Comparison of ENCODE assay signal across 8 cellular contexts in the genomic region with DNA sequence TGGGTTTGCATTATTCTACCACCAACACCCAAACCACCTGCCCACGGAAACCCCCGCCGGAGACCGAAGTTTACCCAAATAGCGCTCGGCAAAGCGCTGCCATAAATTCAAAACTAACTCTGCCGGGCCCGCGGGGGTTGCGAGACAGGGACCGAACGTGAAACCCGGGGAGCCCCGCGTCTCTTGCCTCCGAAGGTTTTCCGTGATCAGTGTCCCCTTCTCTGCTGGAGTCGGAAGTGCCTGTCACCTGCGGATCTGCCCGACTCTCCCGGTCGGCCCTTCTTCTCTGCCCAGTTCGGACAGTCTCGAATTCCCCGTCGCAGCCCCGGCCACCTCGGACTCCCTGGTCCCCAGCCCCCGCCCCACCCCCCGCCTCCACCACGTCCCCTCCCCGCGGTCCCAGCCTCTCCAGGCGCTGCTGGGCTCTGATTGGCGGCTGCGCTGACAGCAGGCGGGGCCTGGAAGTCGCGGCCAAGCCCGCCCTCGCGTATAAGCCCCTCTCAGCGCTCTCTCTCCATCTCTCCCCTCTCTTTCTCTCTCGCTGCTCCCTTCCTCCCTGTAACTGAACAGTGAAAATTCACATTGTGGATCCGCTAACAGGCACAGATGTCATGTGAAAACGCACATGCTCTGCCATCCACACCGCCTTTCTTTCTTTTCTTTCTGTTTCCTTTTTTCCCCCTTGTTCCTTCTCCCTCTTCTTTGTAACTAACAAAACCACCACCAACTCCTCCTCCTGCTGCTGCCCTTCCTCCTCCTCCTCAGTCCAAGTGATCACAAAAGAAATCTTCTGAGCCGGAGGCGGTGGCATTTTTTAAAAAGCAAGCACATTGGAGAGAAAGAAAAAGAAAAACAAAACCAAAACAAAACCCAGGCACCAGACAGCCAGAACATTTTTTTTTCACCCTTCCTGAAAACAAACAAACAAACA. TPM values are rescaled to one million over a fixed set of nuclear protein-coding genes. Genes with fewer than 3 reads are reported as not detected.
DNase-seq lines count a peak whose midpoint lies in the region; ATAC-seq and TF ChIP-seq lines count a peak whose summit lies in the region.

RORB (plus strand) TSS at position 517 of the 931 bp plus-strand sequence. CDS start 642 bp downstream, outside the sequence.

- H3K79me2 ChIP-seq in MM.1S (ENCODE audit: low read length) = no peaks in the 10 kb centered on the region

- H3K4me3 ChIP-seq in HEK293 (ENCODE audit: low read depth, low read length) = peak within 1 kb of the TSS; percentile 66
- H3K4me3 ChIP-seq in MM.1S (ENCODE audit: low read length) = peak within 1 kb of the TSS; percentile 84
- peak within 1 kb of the TSS; percentile 38 to 68 (median 54) for H3K4me3 ChIP-seq in esophagus squamous epithelium
- H3K4me3 ChIP-seq in mucosa of descending colon = no peak within 1 kb of the TSS

- TF ChIP-seq CTCF in HEK293 (tag by site-specific recombination; IDR thresholded peaks at IDR 0.05) = no peak
- no peak for TF ChIP-seq CTCF in MM.1S (IDR thresholded peaks at IDR 0.05; ENCODE audit: low read length)
- no peak for TF ChIP-seq CTCF in esophagus squamous epithelium (IDR thresholded peaks at IDR 0.05)
- no peak for TF ChIP-seq CTCF in mucosa of descending colon (IDR thresholded peaks at IDR 0.05)

- H3K27ac ChIP-seq in HEK293 (ENCODE audit: extremely low read depth, low read depth, low read length) (peak within 1 kb of the TSS; percentile 28; the same call in 1 of the 2 replicates), MM.1S (ENCODE audit: low read length) (peak within 1 kb of the TSS; percentile 48; the same call in 1 of the 2 replicates), esophagus squamous epithelium (peak within 1 kb of the TSS in 3 of 4 donors; percentile 26 to 54 (median 31))

- peaks cover 3% of the 10 kb centered on the region for H3K9me3 Mint-ChIP-seq in activated CD4-positive, alpha-beta T cell treated with anti-CD3 and anti-CD28 coated beads, Interleukin-2, amount 10 ng/mL, durations not matched to agents 24 days and 14 days
- H3K9me3 Mint-ChIP-seq in activated CD8-positive, alpha-beta T cell treated with anti-CD3 and anti-CD28 coated beads, Interleukin-2, amount 10 ng/mL, durations not matched to agents 7 days and 5 days (ENCODE audit: insufficient read depth) = no peaks in the 10 kb centered on the region

- H3K36me3 Mint-ChIP-seq in activated CD4-positive, alpha-beta T cell treated with anti-CD3 and anti-CD28 coated beads, Interleukin-2, amount 10 ng/mL, durations not matched to agents 24 days and 14 days (ENCODE audit: low read depth) = no peaks in the 10 kb centered on the region
- H3K36me3 Mint-ChIP-seq in activated CD8-positive, alpha-beta T cell treated with anti-CD3 and anti-CD28 coated beads, Interleukin-2, amount 10 ng/mL, durations not matched to agents 7 days and 5 days (ENCODE audit: low read depth) = no peaks in the 10 kb centered on the region

- H3K9me3 ChIP-seq in HEK293 (ENCODE audit: control insufficient read depth, insufficient read depth, low read depth, low read length) (no peaks in the 10 kb centered on the region), MM.1S (replicated peaks; ENCODE audit: insufficient read depth, low read length) (no peaks in the 10 kb centered on the region), esophagus squamous epithelium (no peaks in the 10 kb centered on the region), mucosa of descending colon (no peaks in the 10 kb centered on the region)

- peaks cover 32% of the 10 kb centered on the region for H3K4me1 Mint-ChIP-seq in activated CD4-positive, alpha-beta T cell treated with anti-CD3 and anti-CD28 coated beads, Interleukin-2, amount 10 ng/mL, durations not matched to agents 24 days and 14 days
- peaks cover 35% of the 10 kb centered on the region for H3K4me1 Mint-ChIP-seq in activated CD8-positive, alpha-beta T cell treated with anti-CD3 and anti-CD28 coated beads, Interleukin-2, amount 10 ng/mL, durations not matched to agents 7 days and 5 days (ENCODE audit: low read depth)

- no peaks in the 10 kb centered on the region for H3K9me2 ChIP-seq in MM.1S (replicated peaks; ENCODE audit: insufficient read depth, low read length)

- CTCF ChIA-PET in HEK293 (lab: Yijun Ruan, JAX) = interaction anchor here (0.7 kb wide), 1 partner anchor 107 kb away, joined by 4 read pairs; no protein-coding TSS in a partner anchor
- CTCF ChIA-PET in activated CD8-positive, alpha-beta T cell treated with anti-CD3 and anti-CD28 coated beads, Interleukin-2, amount 10 ng/mL, durations not matched to agents 7 days and 5 days (lab: Charles Lee) = no interaction called here

- peak; percentile 90 for ATAC-seq in activated CD8-positive, alpha-beta T cell treated with anti-CD3 and anti-CD28 coated beads, Interleukin-2, amount 10 ng/mL, durations not matched to agents 7 days and 5 days
- ATAC-seq in mucosa of descending colon = peak; percentile 77

- POLR2A ChIA-PET in HEK293 (lab: Yijun Ruan, JAX) = no interaction called here
- POLR2A ChIA-PET in activated CD8-positive, alpha-beta T cell treated with anti-CD3 and anti-CD28 coated beads, Interleukin-2, amount 10 ng/mL, durations not matched to agents 7 days and 5 days (lab: Charles Lee) = no interaction called here

- no peaks in the 10 kb centered on the region for H3K4me1 ChIP-seq in HEK293 (ENCODE audit: control insufficient read depth, insufficient read depth, low read length)
- H3K4me1 ChIP-seq in MM.1S (ENCODE audit: low read length) = 0 out of 2 replicates have a peak, but pooled peaks cover 3% of the 10 kb centered on the region
- H3K4me1 ChIP-seq in esophagus squamous epithelium = peaks cover 5 to 45% (median 21%) of the 10 kb centered on the region in 3 donors
- H3K4me1 ChIP-seq in mucosa of descending colon (ENCODE audit: low read depth) = no peaks in the 10 kb centered on the region

- H4K20me1 ChIP-seq in MM.1S (ENCODE audit: insufficient read depth, low read length) = no peaks in the 10 kb centered on the region

- peak within 1 kb of the TSS; percentile 99 for H3K4me2 ChIP-seq in MM.1S (ENCODE audit: low read depth, low read length)

- DNase-seq in activated CD4-positive, alpha-beta T cell treated with anti-CD3 and anti-CD28 coated beads, Interleukin-2, amount 10 ng/mL, durations not matched to agents 24 days and 14 days = peak; percentile 84
- no peak for DNase-seq in activated CD4-positive, alpha-beta T cell treated with anti-CD3 and anti-CD28 coated beads for 4 hours
- DNase-seq in MM.1S = peak; percentile 81
- peak; percentile 61 for DNase-seq in activated CD8-positive, alpha-beta T cell treated with anti-CD3 and anti-CD28 coated beads, Interleukin-2, amount 10 ng/mL, durations not matched to agents 7 days and 5 days
- no peak for DNase-seq in esophagus squamous epithelium (lab: John Stamatoyannopoulos, UW)
- peak; percentile 21 to 55 (median 53) for DNase-seq in mucosa of descending colon
- DNase-seq in superior temporal gyrus (ENCODE audit: extremely low spot score) = peak; percentile 89

- H3K27me3 Mint-ChIP-seq in activated CD4-positive, alpha-beta T cell treated with anti-CD3 and anti-CD28 coated beads, Interleukin-2, amount 10 ng/mL, durations not matched to agents 24 days and 14 days = peaks cover 59% of the 10 kb centered on the region
- peaks cover 64% of the 10 kb centered on the region for H3K27me3 Mint-ChIP-seq in activated CD8-positive, alpha-beta T cell treated with anti-CD3 and anti-CD28 coated beads, Interleukin-2, amount 10 ng/mL, durations not matched to agents 7 days and 5 days (ENCODE audit: low read depth)

- H2AFZ ChIP-seq in MM.1S (ENCODE audit: low read length) = peak within 1 kb of the TSS; percentile 93

- H3K4me3 Mint-ChIP-seq in activated CD4-positive, alpha-beta T cell treated with anti-CD3 and anti-CD28 coated beads, Interleukin-2, amount 10 ng/mL, durations not matched to agents 24 days and 14 days = peak within 1 kb of the TSS; percentile 88
- peak within 1 kb of the TSS; percentile 92 for H3K4me3 Mint-ChIP-seq in activated CD8-positive, alpha-beta T cell treated with anti-CD3 and anti-CD28 coated beads, Interleukin-2, amount 10 ng/mL, durations not matched to agents 7 days and 5 days

- intact Hi-C loops in activated CD4-positive, alpha-beta T cell treated with anti-CD3 and anti-CD28 coated beads, Interleukin-2, amount 10 ng/mL, durations not matched to agents 24 days and 14 days (cut with micrococcal nuclease) = no loop called here
- intact Hi-C loops in esophagus squamous epithelium (cut with DNase I) (no loop called here), mucosa of descending colon (cut with DNase I, micrococcal nuclease) (no loop called here)

- H3K27me3 ChIP-seq in MM.1S (replicated peaks; ENCODE audit: insufficient read depth, low read length) (peaks cover 6% of the 10 kb centered on the region; the same call in 1 of the 2 replicates), esophagus squamous epithelium (peaks cover 0 to 67% (median 6%) of the 10 kb centered on the region in 4 donors)

- peak within 1 kb of the TSS; percentile 62 for H3K9ac ChIP-seq in MM.1S (ENCODE audit: low read length)

- peak within 1 kb of the TSS; percentile 68 for H3K27ac Mint-ChIP-seq in activated CD4-positive, alpha-beta T cell treated with anti-CD3 and anti-CD28 coated beads, Interleukin-2, amount 10 ng/mL, durations not matched to agents 24 days and 14 days
- H3K27ac Mint-ChIP-seq in activated CD8-positive, alpha-beta T cell treated with anti-CD3 and anti-CD28 coated beads, Interleukin-2, amount 10 ng/mL, durations not matched to agents 7 days and 5 days = peak within 1 kb of the TSS; percentile 58

- TF ChIP-seq POLR2A in esophagus squamous epithelium (IDR thresholded peaks at IDR 0.05) = no peak

- H3F3A ChIP-seq in MM.1S (ENCODE audit: insufficient read depth, low read length) = 0 out of 2 replicates have a peak, but pooled peaks cover 4% of the 10 kb centered on the region

- WGBS in esophagus squamous epithelium, 2 donors = 0% methylated on average over 9 to 14 of the region's 50 CpGs

- no peaks in the 10 kb centered on the region for H3K36me3 ChIP-seq in HEK293 (ENCODE audit: control insufficient read depth in 2 of 2, insufficient read depth in 1 of 2, low read length in 2 of 2)
- no peaks in the 10 kb centered on the region for H3K36me3 ChIP-seq in MM.1S (replicated peaks; ENCODE audit: insufficient read depth, low read length)
- no peaks in the 10 kb centered on the region for H3K36me3 ChIP-seq in esophagus squamous epithelium
- H3K36me3 ChIP-seq in mucosa of descending colon (ENCODE audit: low read depth) = no peaks in the 10 kb centered on the region

RNA-seq across cellular contexts. Expression of gene RORB, which starts in this region (rescaled TPM):
- total RNA-seq in activated CD4-positive, alpha-beta T cell treated with anti-CD3 and anti-CD28 coated beads, Interleukin-2, amount 10 ng/mL, durations not matched to agents 24 days and 14 days = 0.02 and 0.05 TPM in 2 replicates
- under 1 TPM; 0.08 to 0.16 TPM for total RNA-seq in activated CD8-positive, alpha-beta T cell treated with anti-CD3 and anti-CD28 coated beads, Interleukin-2, amount 10 ng/mL, durations not matched to agents 7 days and 5 days
- 1 to 10 TPM in 1 of 4 donors, under 1 TPM in 3; 0.13 to 1.5 (median 0.50) TPM for total RNA-seq in esophagus squamous epithelium
- under 1 TPM in 2 of 3 donors, not detected in 1; 0.19 to 0.66 TPM for total RNA-seq in mucosa of descending colon

Comparison
In these comparisons a context has a peak if more than half of its experiments do, and no peak if none do; other contexts are left out.
1. Peak in DNase-seq in activated CD4-positive, alpha-beta T cell treated with anti-CD3 and anti-CD28 coated beads, Interleukin-2, amount 10 ng/mL, durations not matched to agents 24 days and 14 days; RNA of the gene not detected or under 1 TPM.
2. Peak in DNase-seq and ATAC-seq in activated CD8-positive, alpha-beta T cell treated with anti-CD3 and anti-CD28 coated beads, Interleukin-2, amount 10 ng/mL, durations not matched to agents 7 days and 5 days; RNA of the gene not detected or under 1 TPM.
3. Peak in DNase-seq and ATAC-seq in mucosa of descending colon; RNA of the gene not detected or under 1 TPM.
4. DNase-seq: peak in MM.1S (single experiment) and superior temporal gyrus (single experiment); none in activated CD4-positive, alpha-beta T cell treated with anti-CD3 and anti-CD28 coated beads for 4 hours (0 of 2) and esophagus squamous epithelium (single experiment).
5. Peak in every context shown above with its lines, with median percentiles within 50 percentile points of each other: H3K27ac ChIP-seq.